1 cellular context compared by ENCODE assay signal in genomic region chr10:124917168-124917938, GRCh38.
TF ChIP-seq lines count a peak whose summit lies in the region.

No MANE protein-coding gene starts in this region.

TF ChIP-seq in HepG2, 621 proteins besides CTCF, POLR2A, EP300 and RAD21 (continued from another document and continues in another):
- TF ChIP-seq, protein P1, sequence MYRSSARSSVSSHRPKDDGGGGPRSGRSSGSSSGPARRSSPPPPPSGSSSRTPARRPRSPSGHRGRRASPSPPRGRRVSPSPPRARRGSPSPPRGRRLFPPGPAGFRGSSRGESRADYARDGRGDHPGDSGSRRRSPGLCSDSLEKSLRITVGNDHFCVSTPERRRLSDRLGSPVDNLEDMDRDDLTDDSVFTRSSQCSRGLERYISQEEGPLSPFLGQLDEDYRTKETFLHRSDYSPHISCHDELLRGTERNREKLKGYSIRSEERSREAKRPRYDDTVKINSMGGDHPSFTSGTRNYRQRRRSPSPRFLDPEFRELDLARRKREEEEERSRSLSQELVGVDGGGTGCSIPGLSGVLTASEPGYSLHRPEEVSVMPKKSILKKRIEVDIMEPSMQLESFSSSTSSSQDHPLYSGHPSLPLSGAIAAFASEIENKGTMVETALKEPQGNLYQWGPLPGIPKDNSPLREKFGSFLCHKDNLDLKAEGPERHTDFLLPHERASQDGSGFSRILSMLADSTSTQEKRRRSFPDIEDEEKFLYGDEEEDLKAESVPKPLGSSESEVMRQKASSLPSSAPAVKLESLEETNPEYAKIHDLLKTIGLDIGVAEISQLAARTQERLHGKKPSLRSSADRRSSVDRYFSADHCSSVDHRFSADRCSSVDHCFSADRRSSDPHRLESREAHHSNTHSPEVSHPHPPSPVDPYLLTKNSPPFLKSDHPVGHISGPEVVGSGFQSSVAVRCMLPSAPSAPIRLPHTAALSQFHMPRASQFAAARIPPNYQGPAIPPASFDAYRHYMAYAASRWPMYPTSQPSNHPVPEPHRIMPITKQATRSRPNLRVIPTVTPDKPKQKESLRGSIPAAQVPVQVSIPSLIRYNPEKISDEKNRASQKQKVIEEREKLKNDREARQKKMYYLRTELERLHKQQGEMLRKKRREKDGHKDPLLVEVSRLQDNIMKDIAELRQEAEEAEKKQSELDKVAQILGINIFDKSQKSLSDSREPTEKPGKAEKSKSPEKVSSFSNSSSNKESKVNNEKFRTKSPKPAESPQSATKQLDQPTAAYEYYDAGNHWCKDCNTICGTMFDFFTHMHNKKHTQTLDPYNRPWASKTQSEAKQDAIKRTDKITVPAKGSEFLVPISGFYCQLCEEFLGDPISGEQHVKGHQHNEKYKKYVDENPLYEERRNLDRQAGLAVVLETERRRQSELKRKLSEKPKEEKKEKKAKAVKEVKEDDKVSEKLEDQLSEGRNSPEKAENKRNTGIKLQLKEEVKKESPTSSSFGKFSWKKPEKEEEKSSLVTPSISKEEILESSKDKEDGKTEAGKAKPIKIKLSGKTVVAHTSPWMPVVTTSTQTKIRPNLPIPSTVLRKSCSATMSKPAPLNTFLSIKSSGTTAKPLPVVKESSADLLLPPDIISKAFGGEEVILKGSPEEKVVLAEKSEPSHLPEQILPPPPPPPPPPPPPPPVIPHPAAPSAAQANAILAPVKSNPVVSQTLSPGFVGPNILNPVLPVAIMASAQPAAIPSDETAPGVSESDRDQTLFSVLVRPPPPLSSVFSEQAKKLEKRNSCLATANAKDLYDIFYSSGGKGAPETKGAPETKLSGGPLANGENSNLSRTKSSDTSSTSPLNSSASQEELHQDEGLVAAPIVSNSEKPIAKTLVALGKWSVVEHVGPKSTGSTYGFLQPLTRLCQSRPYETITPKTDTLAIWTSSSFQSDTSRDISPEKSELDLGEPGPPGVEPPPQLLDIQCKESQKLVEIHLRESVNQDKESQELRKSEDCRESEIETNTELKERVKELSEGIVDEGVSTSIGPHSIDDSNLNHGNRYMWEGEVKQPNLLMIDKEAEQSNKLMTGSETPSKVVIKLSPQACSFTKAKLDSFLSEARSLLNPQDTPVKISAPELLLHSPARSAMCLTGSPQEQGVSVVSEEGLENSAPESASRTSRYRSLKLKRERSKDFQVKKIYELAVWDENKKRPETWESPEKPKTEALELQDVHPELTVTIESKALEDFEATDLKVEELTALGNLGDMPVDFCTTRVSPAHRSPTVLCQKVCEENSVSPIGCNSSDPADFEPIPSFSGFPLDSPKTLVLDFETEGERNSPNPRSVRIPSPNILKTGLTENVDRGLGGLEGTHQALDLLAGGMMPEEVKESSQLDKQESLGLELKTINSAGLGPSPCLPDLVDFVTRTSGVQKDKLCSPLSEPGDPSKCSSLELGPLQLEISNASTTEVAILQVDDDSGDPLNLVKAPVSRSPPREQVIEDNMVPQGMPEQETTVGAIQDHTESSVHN (CRISPR knock-in tag; IDR thresholded peaks at IDR 0.05): no peak
- peak; percentile 38; the same call in 1 of the 2 replicates for TF ChIP-seq ZFX (CRISPR knock-in tag; IDR thresholded peaks at IDR 0.05; ENCODE audit: low read depth)
- TF ChIP-seq ZSCAN30 (CRISPR knock-in tag; IDR thresholded peaks at IDR 0.05): no peak
- TF ChIP-seq FOXA3 (CRISPR knock-in tag; IDR thresholded peaks at IDR 0.05): peak; percentile 53; the same call in 1 of the 2 replicates
- TF ChIP-seq KDM5A (IDR thresholded peaks at IDR 0.05; ENCODE audit: borderline replicate concordance, low read length): 0 out of 2 replicates have a peak, but pooled peaks have one; percentile 24
- TF ChIP-seq ZNF160 (CRISPR knock-in tag; IDR thresholded peaks at IDR 0.05): no peak
- TF ChIP-seq PATZ1 (CRISPR knock-in tag; IDR thresholded peaks at IDR 0.05): peak; percentile 23; the same call in 1 of the 2 replicates
- TF ChIP-seq E2F1 (CRISPR knock-in tag; IDR thresholded peaks at IDR 0.05): no peak
- TF ChIP-seq GTF3A (CRISPR knock-in tag; conservative IDR thresholded peaks at IDR 0.05): 0 out of 2 replicates have a peak, but pooled peaks have one; percentile 26
- 0 out of 2 replicates have a peak, but pooled peaks have one; percentile 0 for TF ChIP-seq ZFY (CRISPR knock-in tag; IDR thresholded peaks at IDR 0.05)
- TF ChIP-seq BHLHE40 (IDR thresholded peaks at IDR 0.05; ENCODE audit: low read length): no peak
- TF ChIP-seq HES4 (CRISPR knock-in tag; IDR thresholded peaks at IDR 0.05; ENCODE audit: borderline replicate concordance): 0 out of 2 replicates have a peak, but pooled peaks have one; percentile 35
- 0 out of 2 replicates have a peak, but pooled peaks have one; percentile 27 for TF ChIP-seq HIVEP1 (CRISPR knock-in tag; IDR thresholded peaks at IDR 0.05)
- peak; percentile 43; the same call in 1 of the 2 replicates for TF ChIP-seq SAP130 (CRISPR knock-in tag; IDR thresholded peaks at IDR 0.05; ENCODE audit: low read depth)
- TF ChIP-seq, protein P2, sequence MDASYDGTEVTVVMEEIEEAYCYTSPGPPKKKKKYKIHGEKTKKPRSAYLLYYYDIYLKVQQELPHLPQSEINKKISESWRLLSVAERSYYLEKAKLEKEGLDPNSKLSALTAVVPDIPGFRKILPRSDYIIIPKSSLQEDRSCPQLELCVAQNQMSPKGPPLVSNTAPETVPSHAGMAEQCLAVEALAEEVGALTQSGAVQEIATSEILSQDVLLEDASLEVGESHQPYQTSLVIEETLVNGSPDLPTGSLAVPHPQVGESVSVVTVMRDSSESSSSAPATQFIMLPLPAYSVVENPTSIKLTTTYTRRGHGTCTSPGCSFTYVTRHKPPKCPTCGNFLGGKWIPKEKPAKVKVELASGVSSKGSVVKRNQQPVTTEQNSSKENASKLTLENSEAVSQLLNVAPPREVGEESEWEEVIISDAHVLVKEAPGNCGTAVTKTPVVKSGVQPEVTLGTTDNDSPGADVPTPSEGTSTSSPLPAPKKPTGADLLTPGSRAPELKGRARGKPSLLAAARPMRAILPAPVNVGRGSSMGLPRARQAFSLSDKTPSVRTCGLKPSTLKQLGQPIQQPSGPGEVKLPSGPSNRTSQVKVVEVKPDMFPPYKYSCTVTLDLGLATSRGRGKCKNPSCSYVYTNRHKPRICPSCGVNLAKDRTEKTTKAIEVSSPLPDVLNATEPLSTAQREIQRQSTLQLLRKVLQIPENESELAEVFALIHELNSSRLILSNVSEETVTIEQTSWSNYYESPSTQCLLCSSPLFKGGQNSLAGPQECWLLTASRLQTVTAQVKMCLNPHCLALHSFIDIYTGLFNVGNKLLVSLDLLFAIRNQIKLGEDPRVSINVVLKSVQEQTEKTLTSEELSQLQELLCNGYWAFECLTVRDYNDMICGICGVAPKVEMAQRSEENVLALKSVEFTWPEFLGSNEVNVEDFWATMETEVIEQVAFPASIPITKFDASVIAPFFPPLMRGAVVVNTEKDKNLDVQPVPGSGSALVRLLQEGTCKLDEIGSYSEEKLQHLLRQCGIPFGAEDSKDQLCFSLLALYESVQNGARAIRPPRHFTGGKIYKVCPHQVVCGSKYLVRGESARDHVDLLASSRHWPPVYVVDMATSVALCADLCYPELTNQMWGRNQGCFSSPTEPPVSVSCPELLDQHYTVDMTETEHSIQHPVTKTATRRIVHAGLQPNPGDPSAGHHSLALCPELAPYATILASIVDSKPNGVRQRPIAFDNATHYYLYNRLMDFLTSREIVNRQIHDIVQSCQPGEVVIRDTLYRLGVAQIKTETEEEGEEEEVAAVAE (CRISPR knock-in tag; IDR thresholded peaks at IDR 0.05; ENCODE audit: borderline replicate concordance): peak; percentile 75; the same call in 1 of the 2 replicates
- no peak for TF ChIP-seq ZNF891 (CRISPR knock-in tag; IDR thresholded peaks at IDR 0.05)
- peak; percentile 31; the same call in 1 of the 2 replicates for TF ChIP-seq HOXA3 (CRISPR knock-in tag; IDR thresholded peaks at IDR 0.05)
- TF ChIP-seq SIN3A (IDR thresholded peaks at IDR 0.05; ENCODE audit: borderline replicate concordance, low read depth, low read length): peak; percentile 51; the same call in 1 of the 2 replicates
- TF ChIP-seq KDM2A (CRISPR knock-in tag; IDR thresholded peaks at IDR 0.05; ENCODE audit: borderline replicate concordance, low read depth): peak; percentile 59; the same call in 1 of the 2 replicates
- TF ChIP-seq ZNF333 (CRISPR knock-in tag; IDR thresholded peaks at IDR 0.05; ENCODE audit: borderline replicate concordance): no peak
- no peak for TF ChIP-seq SETDB1 (CRISPR knock-in tag; IDR thresholded peaks at IDR 0.05; ENCODE audit: borderline replicate concordance)
- TF ChIP-seq ZNF335 (CRISPR knock-in tag; IDR thresholded peaks at IDR 0.05): no peak
- peak; percentile 81 for TF ChIP-seq AGO2 (optimal IDR thresholded peaks at IDR 0.05; ENCODE audit: low read depth, low read length)
- TF ChIP-seq GPN1 (CRISPR knock-in tag; IDR thresholded peaks at IDR 0.05; ENCODE audit: borderline replicate concordance): no peak
- no peak for TF ChIP-seq NFKB2 (CRISPR knock-in tag; IDR thresholded peaks at IDR 0.05; ENCODE audit: borderline replicate concordance)
- no peak for TF ChIP-seq ARID4A (CRISPR knock-in tag; IDR thresholded peaks at IDR 0.05; ENCODE audit: borderline replicate concordance)
- TF ChIP-seq SP2 (CRISPR knock-in tag; IDR thresholded peaks at IDR 0.05): no peak
- TF ChIP-seq LCORL (IDR thresholded peaks at IDR 0.05): no peak
- TF ChIP-seq LCORL (CRISPR knock-in tag; IDR thresholded peaks at IDR 0.05): no peak
- 0 out of 2 replicates have a peak, but pooled peaks have one; percentile 44 for TF ChIP-seq ZBTB2 (CRISPR knock-in tag; IDR thresholded peaks at IDR 0.05; ENCODE audit: low read depth)
- no peak for TF ChIP-seq ZNF143 (CRISPR knock-in tag; IDR thresholded peaks at IDR 0.05)
- no peak for TF ChIP-seq MED8 (CRISPR knock-in tag; IDR thresholded peaks at IDR 0.05; ENCODE audit: insufficient replicate concordance)
- TF ChIP-seq, protein P3, sequence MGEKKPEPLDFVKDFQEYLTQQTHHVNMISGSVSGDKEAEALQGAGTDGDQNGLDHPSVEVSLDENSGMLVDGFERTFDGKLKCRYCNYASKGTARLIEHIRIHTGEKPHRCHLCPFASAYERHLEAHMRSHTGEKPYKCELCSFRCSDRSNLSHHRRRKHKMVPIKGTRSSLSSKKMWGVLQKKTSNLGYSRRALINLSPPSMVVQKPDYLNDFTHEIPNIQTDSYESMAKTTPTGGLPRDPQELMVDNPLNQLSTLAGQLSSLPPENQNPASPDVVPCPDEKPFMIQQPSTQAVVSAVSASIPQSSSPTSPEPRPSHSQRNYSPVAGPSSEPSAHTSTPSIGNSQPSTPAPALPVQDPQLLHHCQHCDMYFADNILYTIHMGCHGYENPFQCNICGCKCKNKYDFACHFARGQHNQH (CRISPR knock-in tag; IDR thresholded peaks at IDR 0.05): 0 out of 2 replicates have a peak, but pooled peaks have one; percentile 20
